Comparison of ENCODE assay signal across 8 cellular contexts in the genomic region with DNA sequence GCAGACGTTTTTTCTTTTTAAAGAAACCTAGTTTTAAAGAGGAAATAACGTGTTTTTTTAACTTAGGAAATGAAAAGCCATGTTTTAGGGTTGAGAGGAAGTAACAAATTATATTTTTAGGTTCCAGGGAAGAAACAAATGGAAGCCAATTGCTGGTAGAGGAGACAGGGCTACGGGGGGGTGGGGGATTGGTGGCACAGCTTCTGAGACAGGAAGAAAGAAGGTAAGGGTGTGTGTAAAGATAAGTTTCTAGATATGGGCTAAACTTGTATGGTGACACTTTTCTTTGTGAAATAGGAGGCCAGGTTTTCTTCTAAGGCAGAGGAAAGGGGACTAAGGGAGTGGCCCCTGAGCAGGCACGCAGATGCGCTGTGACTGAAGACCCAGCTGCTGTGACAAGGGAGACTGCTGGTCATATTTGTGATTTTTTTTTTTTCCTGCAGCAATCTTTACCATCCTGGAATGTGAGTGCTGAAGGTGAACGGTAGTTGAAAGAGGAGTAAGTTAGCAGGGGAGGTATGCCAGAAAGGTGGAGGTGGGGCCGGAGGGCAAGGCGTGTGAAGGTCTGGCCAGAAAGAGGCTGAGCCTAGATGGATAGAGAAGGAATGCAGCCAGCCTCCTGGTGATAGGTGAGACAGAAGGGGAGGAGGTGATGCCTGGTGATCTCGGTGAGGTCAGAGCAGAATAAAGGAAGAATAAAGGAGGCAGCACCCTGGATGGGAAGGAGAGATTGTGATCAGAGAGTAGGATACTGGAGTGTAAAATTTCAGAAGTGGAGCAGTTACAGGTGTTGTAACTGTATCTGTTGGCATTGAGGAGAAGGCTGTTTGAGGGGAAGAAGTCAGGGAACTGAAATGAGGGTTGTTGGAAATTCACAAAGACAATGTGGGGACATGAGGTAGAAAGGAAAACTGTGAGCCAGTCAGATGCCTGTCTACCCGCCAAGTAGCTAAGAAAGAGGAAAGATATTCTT. TPM values are rescaled to one million over a fixed set of nuclear protein-coding genes. Genes with fewer than 3 reads are reported as not detected.
A peak's percentile ranks its signal among the peaks of the same experiment; 100 is the strongest.
DNase-seq lines count a peak whose midpoint lies in the region; ATAC-seq and TF ChIP-seq lines count a peak whose summit lies in the region.

No MANE protein-coding gene starts in this region.

- H3K36me3 ChIP-seq in left ventricle myocardium inferior: peaks cover 17% of the 10 kb centered on the region
- peaks cover 15% of the 10 kb centered on the region for H3K36me3 ChIP-seq in right atrium auricular region

- intact Hi-C loops in left ventricle myocardium inferior (cut with micrococcal nuclease): no loop called here

- no peaks in the 10 kb centered on the region for H3K9me3 ChIP-seq in left ventricle myocardium inferior (replicated peaks)
- no peaks in the 10 kb centered on the region for H3K9me3 ChIP-seq in right atrium auricular region

- no peak for TF ChIP-seq CTCF in left ventricle myocardium inferior (IDR thresholded peaks at IDR 0.05; ENCODE audit: borderline replicate concordance)
- no peak for TF ChIP-seq CTCF in right atrium auricular region (IDR thresholded peaks at IDR 0.05)
- no peak for TF ChIP-seq CTCF in type B pancreatic cell (conservative IDR thresholded peaks at IDR 0.05)

- H3K9me3 Mint-ChIP-seq in activated naive CD8-positive, alpha-beta T cell treated with anti-CD3 and anti-CD28 coated beads, Interleukin-2, amount 10 ng/mL, durations not matched to agents 7 days and 5 days: no peaks in the 10 kb centered on the region
- H3K9me3 Mint-ChIP-seq in type B pancreatic cell: no peaks in the 10 kb centered on the region

- peaks cover 21% of the 10 kb centered on the region for H3K36me3 Mint-ChIP-seq in activated naive CD8-positive, alpha-beta T cell treated with anti-CD3 and anti-CD28 coated beads, Interleukin-2, amount 10 ng/mL, durations not matched to agents 7 days and 5 days
- H3K36me3 Mint-ChIP-seq in type B pancreatic cell: peaks cover 13% of the 10 kb centered on the region

- H3K4me1 ChIP-seq in left ventricle myocardium inferior (peaks cover 25% of the 10 kb centered on the region), right atrium auricular region (peaks cover 0 to 15% of the 10 kb centered on the region in 2 donors)

- POLR2A ChIA-PET in activated naive CD8-positive, alpha-beta T cell treated with anti-CD3 and anti-CD28 coated beads, Interleukin-2, amount 10 ng/mL, durations not matched to agents 7 days and 5 days (lab: Charles Lee): interaction anchor here (0.6 to 0.9 kb wide), 2 partner anchors 32 to 282 kb away, joined by 3 to 10 read pairs; a partner anchor contains a TSS

- H3K27ac ChIP-seq in left ventricle myocardium inferior (replicated peaks) (peak overlapping the region; percentile 86), right atrium auricular region (peak overlapping the region in 1 of 2 donors; percentile 81)

- no peak for DNase-seq in left ventricle myocardium inferior
- DNase-seq in right atrium auricular region (ENCODE audit: low spot score): no peak
- no peak for DNase-seq in activated naive CD8-positive, alpha-beta T cell treated with anti-CD3 and anti-CD28 coated beads, Interleukin-2, amount 10 ng/mL, durations not matched to agents 7 days and 5 days
- DNase-seq in islet precursor cell: peak; percentile 94
- DNase-seq in type B pancreatic cell (ENCODE audit: extremely low spot score, unreplicated experiment): no peak
- DNase-seq in hippocampal formation (lab: John Stamatoyannopoulos, UW): no peak
- DNase-seq in SKM-1 (lab: John Stamatoyannopoulos, UW; ENCODE audit: unreplicated experiment): no peak
- no peak for DNase-seq in activated CD8-positive, alpha-beta memory T cell treated with anti-CD3 and anti-CD28 coated beads, Interleukin-2, amount 50 U/mL, for 48 hours

- H3K27me3 Mint-ChIP-seq in activated naive CD8-positive, alpha-beta T cell treated with anti-CD3 and anti-CD28 coated beads, Interleukin-2, amount 10 ng/mL, durations not matched to agents 7 days and 5 days: no peaks in the 10 kb centered on the region
- H3K27me3 Mint-ChIP-seq in type B pancreatic cell: no peaks in the 10 kb centered on the region

- H3K4me1 Mint-ChIP-seq in activated naive CD8-positive, alpha-beta T cell treated with anti-CD3 and anti-CD28 coated beads, Interleukin-2, amount 10 ng/mL, durations not matched to agents 7 days and 5 days: peaks cover 23% of the 10 kb centered on the region
- H3K4me1 Mint-ChIP-seq in type B pancreatic cell (ENCODE audit: unreplicated experiment): peaks cover 18% of the 10 kb centered on the region

- peak overlapping the region; percentile 93 for H3K27ac Mint-ChIP-seq in activated naive CD8-positive, alpha-beta T cell treated with anti-CD3 and anti-CD28 coated beads, Interleukin-2, amount 10 ng/mL, durations not matched to agents 7 days and 5 days
- H3K27ac Mint-ChIP-seq in type B pancreatic cell: peak overlapping the region; percentile 95

- no peak for ATAC-seq in activated naive CD8-positive, alpha-beta T cell treated with anti-CD3 and anti-CD28 coated beads, Interleukin-2, amount 10 ng/mL, durations not matched to agents 7 days and 5 days (ENCODE audit: low read depth)

- peak overlapping the region; percentile 96 for H3K4me3 Mint-ChIP-seq in activated naive CD8-positive, alpha-beta T cell treated with anti-CD3 and anti-CD28 coated beads, Interleukin-2, amount 10 ng/mL, durations not matched to agents 7 days and 5 days
- peak overlapping the region; percentile 98 for H3K4me3 Mint-ChIP-seq in type B pancreatic cell

- H3K27me3 ChIP-seq in left ventricle myocardium inferior (ENCODE audit: low read depth) (no peaks in the 10 kb centered on the region), right atrium auricular region (no peaks in the 10 kb centered on the region)

- H3K4me3 ChIP-seq in left ventricle myocardium inferior (peak overlapping the region; percentile 85), right atrium auricular region (no peak overlapping the region)

RNA-seq across cellular contexts. Expression of a gene that starts 1.7 kb away (rescaled TPM):
- 27.4 TPM for total RNA-seq in left ventricle myocardium inferior
- total RNA-seq in right atrium auricular region: 10 to 100 TPM; 44.5 to 45.1 TPM
- 10 to 100 TPM; 17.8 to 18.5 TPM for total RNA-seq in activated naive CD8-positive, alpha-beta T cell treated with anti-CD3 and anti-CD28 coated beads, Interleukin-2, amount 10 ng/mL, durations not matched to agents 7 days and 5 days
- 32.6 and 62.2 TPM in 2 replicates for total RNA-seq in type B pancreatic cell (ENCODE audit: low replicate concordance)

RNA-seq across cellular contexts. Expression of a gene that starts 32.0 kb away (rescaled TPM):
- total RNA-seq in left ventricle myocardium inferior (5.5 TPM), right atrium auricular region (1 to 10 TPM; 5.3 to 8.7 TPM), type B pancreatic cell (ENCODE audit: low replicate concordance) (9.6 and 13.9 TPM in 2 replicates)
- total RNA-seq in activated naive CD8-positive, alpha-beta T cell treated with anti-CD3 and anti-CD28 coated beads, Interleukin-2, amount 10 ng/mL, durations not matched to agents 7 days and 5 days: 1 to 10 TPM; 3.6 to 4.3 TPM
